ENCODE assay signal across 3 cellular contexts in genomic region chr18:68935686-68936085, GRCh38.
TF ChIP-seq lines count a peak whose summit lies in the region.

No MANE protein-coding gene starts in this region.

TF ChIP-seq in HepG2, 621 proteins besides CTCF, POLR2A, EP300 and RAD21 (continued from another document):
- TF ChIP-seq REST (IDR thresholded peaks at IDR 0.05; ENCODE audit: borderline replicate concordance in 1 of 2, low read depth in 1 of 2, low read length in 2 of 2) = peak; percentile 17 to 87
- TF ChIP-seq SALL2 (CRISPR knock-in tag; IDR thresholded peaks at IDR 0.05) = no peak
- TF ChIP-seq, protein P1, sequence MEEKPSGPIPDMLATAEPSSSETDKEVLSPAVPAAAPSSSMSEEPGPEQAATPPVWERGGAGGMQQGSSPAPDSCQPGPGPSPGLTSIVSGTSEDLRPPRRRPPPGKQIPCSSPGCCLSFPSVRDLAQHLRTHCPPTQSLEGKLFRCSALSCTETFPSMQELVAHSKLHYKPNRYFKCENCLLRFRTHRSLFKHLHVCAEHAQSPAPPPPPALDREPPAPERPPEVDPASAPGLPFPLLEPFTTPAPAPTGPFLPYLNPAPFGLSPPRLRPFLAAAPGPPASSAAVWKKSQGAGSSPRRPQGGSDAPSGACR (CRISPR knock-in tag; IDR thresholded peaks at IDR 0.05) = no peak
- peak; percentile 49; the same call in 1 of the 2 replicates for TF ChIP-seq MIER2 (CRISPR knock-in tag; IDR thresholded peaks at IDR 0.05)

TF ChIP-seq in Ishikawa, 13 proteins besides CTCF, POLR2A, EP300 and RAD21 (continued from another document):
- TF ChIP-seq REST (IDR thresholded peaks at IDR 0.05; ENCODE audit: low read depth) = peak; percentile 68

TF ChIP-seq in GM12878, 131 proteins besides CTCF, POLR2A, EP300 and RAD21 (continued from another document):
- TF ChIP-seq REST (IDR thresholded peaks at IDR 0.05; ENCODE audit: low read depth, low read length) = peak; percentile 29; the same call in 1 of the 2 replicates
